Comparison of ENCODE assay signal across 18 cellular contexts in genomic region chr3:195584543-195584870, GRCh38. TPM values are rescaled to one million over a fixed set of nuclear protein-coding genes. Genes with fewer than 3 reads are reported as not detected.
DNase-seq lines count a peak whose midpoint lies in the region; ATAC-seq and TF ChIP-seq lines count a peak whose summit lies in the region.
"Had no signal": no experiment of that assay in that cellular context is flagged by ENCODE, and none has a peak within 500 bp of the region (broad histone marks: within the 10 kb centered on the region; RNA-seq: fewer than 3 reads in every experiment).

No MANE protein-coding gene starts in this region.

- TF ChIP-seq CTCF in Caco-2 (IDR thresholded peaks at IDR 0.05; ENCODE audit: insufficient read depth in 1 of 2, low read depth in 1 of 2, low read length in 1 of 2, severe bottlenecking in 1 of 2, unreplicated experiment in 1 of 2) (no peak), breast epithelium (IDR thresholded peaks at IDR 0.05) (no peak), lung (IDR thresholded peaks at IDR 0.05; ENCODE audit: control extremely low read depth, extremely low read depth) (no peak), GM13976 (IDR thresholded peaks at IDR 0.05; ENCODE audit: borderline replicate concordance, control extremely low read depth, extremely low read depth, insufficient read depth, missing control alignments) (no peak), foreskin keratinocyte (conservative IDR thresholded peaks at IDR 0.05) (no peak)

- H3K4me1 ChIP-seq in Caco-2 (peaks cover 61% of the 10 kb centered on the region), breast epithelium (peaks cover 0 to 6% of the 10 kb centered on the region in 2 donors), lung (ENCODE audit: control insufficient read depth in 2 of 2, insufficient read depth in 2 of 2, low read length in 2 of 2) (peaks cover 5 to 8% of the 10 kb centered on the region in 2 donors), foreskin keratinocyte (no peaks in the 10 kb centered on the region)

- peak; percentile 16 to 67 for DNase-seq in Caco-2
- no peak for DNase-seq in breast epithelium (ENCODE audit: low spot score in 2 of 2)
- DNase-seq in lung (ENCODE audit: low spot score), result no peak
- DNase-seq in substantia nigra (lab: John Stamatoyannopoulos, UW), result peak in 1 of 49 donors; percentile 18
- no peak for DNase-seq in GM13976 (ENCODE audit: low spot score)
- no peak for DNase-seq in GM03348 (ENCODE audit: low spot score)
- no peak for DNase-seq in activated T-cell treated with anti-CD3 and anti-CD28 coated beads, Interleukin-2, amount 50 U/mL, for 48 hours
- DNase-seq in foreskin keratinocyte, result no peak
- DNase-seq: activated CD4-positive, CD25-positive, alpha-beta regulatory T cell; endodermal cell; H7; naive thymus-derived CD4-positive, alpha-beta T cell; NCI-H2029 treated with DMSO at 0.1 percent for 48 hours; stimulated activated naive CD4-positive, alpha-beta T cell had no signal

- intact Hi-C loops in Caco-2 (cut with micrococcal nuclease; ENCODE audit: unreplicated experiment) (no loop called here), breast epithelium (cut with DNase I; ENCODE audit: low total_unique reads) (no loop called here)

- POLR2A ChIA-PET in Caco-2 (lab: Charles Lee), result interaction anchor here (0.7 to 1.0 kb wide), 3 partner anchors 36 to 1460 kb away, joined by 3 to 5 read pairs (median 3); partner anchors contain the start of gene PPP1R2

- H3K27ac Mint-ChIP-seq in Caco-2 (ENCODE audit: unreplicated experiment), result peak overlapping the region; percentile 56
- H3K27ac Mint-ChIP-seq: activated T-helper 1 cell treated with anti-CD3 and anti-CD28 coated beads, Interleukin-12 subunit alpha, Interleukin-12 subunit beta, Interleukin-2, Interleukin-4 antibody, amounts not matched to agents 30 ng/mL and 10 ng/mL and 1 ng/mL, durations not matched to agents 14 hours and 24 hours and 36 hours; endodermal cell; T-helper 2 cell treated with Interferon-gamma antibody and Interleukin-4, amounts not matched to agents 5 μg/mL and 100 μg/mL, for 36 hours had no signal

- H3K4me3 Mint-ChIP-seq in Caco-2 (ENCODE audit: unreplicated experiment), result no peak overlapping the region
- H3K4me3 Mint-ChIP-seq: activated T-helper 1 cell treated with anti-CD3 and anti-CD28 coated beads, Interleukin-12 subunit alpha, Interleukin-12 subunit beta, Interleukin-2, Interleukin-4 antibody, amounts not matched to agents 30 ng/mL and 10 ng/mL and 1 ng/mL, durations not matched to agents 14 hours and 24 hours and 36 hours; endodermal cell; naive thymus-derived CD4-positive, alpha-beta T cell; T-helper 2 cell treated with Interferon-gamma antibody and Interleukin-4, amounts not matched to agents 5 μg/mL and 100 μg/mL, for 36 hours had no signal

- no peaks in the 10 kb centered on the region for H3K27me3 ChIP-seq in Caco-2 (replicated peaks; ENCODE audit: control insufficient read depth, insufficient read depth, low read length)
- no peaks in the 10 kb centered on the region for H3K27me3 ChIP-seq in breast epithelium
- H3K27me3 ChIP-seq in lung (ENCODE audit: control insufficient read depth, insufficient read depth), result no peaks in the 10 kb centered on the region
- peaks cover 4% of the 10 kb centered on the region for H3K27me3 ChIP-seq in foreskin keratinocyte

- no peak for TF ChIP-seq POLR2A in breast epithelium (IDR thresholded peaks at IDR 0.05)

- H3K36me3 ChIP-seq in Caco-2 (ENCODE audit: control insufficient read depth, insufficient read depth, low read length), result no peaks in the 10 kb centered on the region
- no peaks in the 10 kb centered on the region for H3K36me3 ChIP-seq in breast epithelium
- H3K36me3 ChIP-seq in lung (ENCODE audit: control insufficient read depth in 2 of 2, insufficient read depth in 2 of 2, low read length in 2 of 2), result no peaks in the 10 kb centered on the region

- H3K9me3 ChIP-seq in Caco-2 (peaks cover 27% of the 10 kb centered on the region), breast epithelium (no peaks in the 10 kb centered on the region), lung (ENCODE audit: control insufficient read depth in 2 of 2, insufficient read depth in 1 of 2, low read length in 1 of 2) (no peaks in the 10 kb centered on the region)

- no TSS peak for BruUV-seq in Caco-2 (replicated peaks; lab: Mats Ljungman, UMichigan)

- CTCF ChIA-PET in Caco-2 (lab: Charles Lee), result interaction anchor here (0.6 kb wide), 1 partner anchor 127 kb away, joined by 5 read pairs; no protein-coding TSS in a partner anchor

- peak overlapping the region; percentile 81 to 93 for H3K27ac ChIP-seq in breast epithelium
- peak overlapping the region; percentile 29 to 55 for H3K27ac ChIP-seq in lung (ENCODE audit: low read depth in 1 of 2, low read length in 1 of 2)
- H3K27ac ChIP-seq in substantia nigra (ENCODE audit: low read depth, low read length, poor library complexity, severe bottlenecking), result peak overlapping the region; percentile 93
- no peak overlapping the region for H3K27ac ChIP-seq in foreskin keratinocyte
- H3K27ac ChIP-seq: HL-60 had no signal

- no peaks in the 10 kb centered on the region for H3K27me3 Mint-ChIP-seq in Caco-2 (ENCODE audit: insufficient read depth, unreplicated experiment)

- WGBS in lung, 2 donors, result 69 to 75% methylated on average over 4 of the region's 4 CpGs

- peaks cover 8% of the 10 kb centered on the region for H3K4me1 Mint-ChIP-seq in Caco-2 (ENCODE audit: low read depth, unreplicated experiment)

- peaks cover 6% of the 10 kb centered on the region for H3K36me3 Mint-ChIP-seq in Caco-2 (ENCODE audit: insufficient read depth, unreplicated experiment)
- H3K36me3 Mint-ChIP-seq: naive thymus-derived CD4-positive, alpha-beta T cell had no signal

- no peaks in the 10 kb centered on the region for H3K9me3 Mint-ChIP-seq in Caco-2 (ENCODE audit: unreplicated experiment)
- H3K9me3 Mint-ChIP-seq: activated T-helper 1 cell treated with anti-CD3 and anti-CD28 coated beads, Interleukin-12 subunit alpha, Interleukin-12 subunit beta, Interleukin-2, Interleukin-4 antibody, amounts not matched to agents 30 ng/mL and 10 ng/mL and 1 ng/mL, durations not matched to agents 14 hours and 24 hours and 36 hours; endodermal cell; naive thymus-derived CD4-positive, alpha-beta T cell; T-helper 2 cell treated with Interferon-gamma antibody and Interleukin-4, amounts not matched to agents 5 μg/mL and 100 μg/mL, for 36 hours had no signal

- ATAC-seq in lung (ENCODE audit: insufficient read depth, low FRiP score), result no peak
- no peak for ATAC-seq in foreskin keratinocyte
- ATAC-seq: naive thymus-derived CD4-positive, alpha-beta T cell had no signal

- H3K4me3 ChIP-seq in Caco-2 (ENCODE audit: low read depth, low read length) (no peak overlapping the region), breast epithelium (peak overlapping the region in 2 of 3 donors; percentile 53 to 66), lung (no peak overlapping the region)

- in situ Hi-C loops in GM13976 (cut with MboI; ENCODE audit: low sequenced_read_pairs, unreplicated experiment), result no loop called here

RNA-seq across cellular contexts. Expression of gene APOD, which starts 0.8 kb away (rescaled TPM):
- total RNA-seq in Caco-2 (2022) (62.0 and 101 TPM in 2 replicates), breast epithelium (1,000 to 10,000 TPM in 2 of 3 donors, 100 to 1,000 TPM in 1; 651 to 2,224 (median 1,247) TPM), lung (10 to 100 TPM in 1 of 2 donors, 1 to 10 TPM in 1; 4.7 to 15.6 TPM), foreskin keratinocyte (not detected in 2 replicates)
- polyA plus RNA-seq in lung (10 to 100 TPM; 27.0 to 85.8 TPM), foreskin keratinocyte (0.17 TPM in 1 of 2 replicates, not detected in the other)
- total RNA-seq: endodermal cell, H7, progenitor cell of endocrine pancreas had no signal
- polyA plus RNA-seq: naive thymus-derived CD4-positive, alpha-beta T cell had no signal

RNA-seq across cellular contexts. Expression of gene PPP1R2, which starts 41.4 kb away (rescaled TPM):
- total RNA-seq in Caco-2 (2022) (135 and 150 TPM in 2 replicates), breast epithelium (10 to 100 TPM; 44.8 to 65.7 (median 61.6) TPM), lung (10 to 100 TPM; 55.9 to 77.0 TPM), foreskin keratinocyte (30.5 TPM in 2 replicates)
- polyA plus RNA-seq in lung (10 to 100 TPM; 26.2 to 37.1 TPM), foreskin keratinocyte (14.4 and 17.0 TPM in 2 replicates)

Comparison
In these comparisons a context has a peak if more than half of its experiments do, and no peak if none do; other contexts are left out.
1. DNase-seq: peak in Caco-2 (2 of 2); none in breast epithelium (0 of 2), lung (single experiment), GM13976 (single experiment), GM03348 (single experiment), activated T-cell treated with anti-CD3 and anti-CD28 coated beads, Interleukin-2, amount 50 U/mL, for 48 hours (0 of 2) and foreskin keratinocyte (0 of 2).
2. H3K4me3 ChIP-seq: peak in breast epithelium (2 of 3); none in Caco-2 (single experiment) and lung (single experiment).